In the genomic region with DNA sequence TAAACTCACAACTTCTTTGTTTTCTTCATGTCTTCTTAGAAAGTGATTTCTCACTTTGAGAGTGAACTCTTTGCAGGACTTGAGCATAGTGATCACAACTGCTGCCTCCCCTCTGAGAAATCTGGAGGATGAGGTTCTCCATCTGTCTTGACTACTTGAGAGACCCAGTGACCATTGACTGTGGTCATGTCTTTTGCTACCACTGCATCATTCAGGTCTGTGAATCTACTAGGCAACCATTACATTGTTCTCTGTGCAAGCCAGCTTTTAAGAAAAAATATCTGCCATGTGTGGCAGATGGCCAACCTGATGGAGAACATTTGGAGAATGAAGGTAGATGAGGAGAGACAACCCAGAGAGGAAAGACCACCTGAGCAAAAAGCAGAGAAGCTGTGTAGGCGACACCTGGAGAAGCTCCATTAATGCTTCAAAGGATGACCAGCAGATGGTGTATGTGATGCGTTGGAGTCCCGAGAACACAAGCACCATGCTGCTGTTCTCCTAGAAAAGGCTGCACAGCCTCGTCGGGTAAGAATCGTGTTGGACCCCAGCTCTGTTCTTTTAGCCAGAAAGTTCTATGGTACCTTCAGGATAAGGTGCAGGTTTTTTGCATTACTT, we compare ENCODE assay signal across 8 cellular contexts. TPM values are rescaled to one million over a fixed set of nuclear protein-coding genes. Genes with fewer than 3 reads are reported as not detected.
DNase-seq lines count a peak whose midpoint lies in the region; ATAC-seq and TF ChIP-seq lines count a peak whose summit lies in the region.

No MANE protein-coding gene starts in this region.

- DNase-seq in Ammon's horn (ENCODE audit: low spot score) = peak; percentile 28
- DNase-seq in islet precursor cell = peak; percentile 55
- DNase-seq in NCI-H446 treated with DMSO at 0.1 percent for 48 hours (lab: John Stamatoyannopoulos, UW) = no peak
- no peak for DNase-seq in NCI-H187 (lab: John Stamatoyannopoulos, UW)
- DNase-seq in mesenteric fat pad (ENCODE audit: low spot score) = no peak

- H3K27ac ChIP-seq in SU-DHL-6 (ENCODE audit: low read depth, low read length) = no peak overlapping the region

- no peaks in the 10 kb centered on the region for H3K79me2 ChIP-seq in SU-DHL-6 (ENCODE audit: insufficient read depth, low read length)

- no peak overlapping the region for H3K4me3 ChIP-seq in SU-DHL-6 (ENCODE audit: insufficient read depth, low read length, poor library complexity, severe bottlenecking)

- no peaks in the 10 kb centered on the region for H3K27me3 ChIP-seq in SU-DHL-6 (ENCODE audit: low read length)

- H3K9me2 ChIP-seq in SU-DHL-6 (replicated peaks; ENCODE audit: insufficient read depth, low read length) = no peaks in the 10 kb centered on the region

- ATAC-seq in HG03521 (IDR thresholded peaks at IDR 0.05; ENCODE audit: unreplicated experiment) = no peak

- no peaks in the 10 kb centered on the region for H4K20me1 ChIP-seq in SU-DHL-6 (ENCODE audit: low read depth, low read length)

- no peaks in the 10 kb centered on the region for H3K9me3 ChIP-seq in SU-DHL-6 (ENCODE audit: insufficient read depth, low read length)

- peak; percentile 63 for TF ChIP-seq CTCF in GM12873 (IDR thresholded peaks at IDR 0.05; ENCODE audit: insufficient read depth, low read depth, low read length, missing control alignments)
- TF ChIP-seq CTCF in SU-DHL-6 (IDR thresholded peaks at IDR 0.05; ENCODE audit: insufficient read depth, low read length, poor library complexity, severe bottlenecking) = peak; percentile 78

- H3K4me2 ChIP-seq in SU-DHL-6 (ENCODE audit: low read depth, low read length, poor library complexity, severe bottlenecking) = peak overlapping the region; percentile 2

- no peak overlapping the region for H2AFZ ChIP-seq in SU-DHL-6 (ENCODE audit: low read depth, low read length, severe bottlenecking)

- H3K36me3 ChIP-seq in SU-DHL-6 (ENCODE audit: low read length) = no peaks in the 10 kb centered on the region

- no peak overlapping the region for H3K9ac ChIP-seq in SU-DHL-6 (ENCODE audit: low read length)

- H3F3A ChIP-seq in SU-DHL-6 (ENCODE audit: insufficient read depth) = no peaks in the 10 kb centered on the region

RNA-seq across cellular contexts. Expression of gene TRIM26, which starts 25.1 kb away (rescaled TPM):
- 32.1 TPM for total RNA-seq in mesenteric fat pad

Comparison
In these comparisons a context has a peak if more than half of its experiments do, and no peak if none do; other contexts are left out.
1. DNase-seq: peak in Ammon's horn (single experiment) and islet precursor cell (single experiment); none in NCI-H446 treated with DMSO at 0.1 percent for 48 hours (single experiment), NCI-H187 (0 of 2) and mesenteric fat pad (single experiment).